ENCODE assay signal across 1 cellular context in genomic region chr3:48591436-48591835, GRCh38.
TF ChIP-seq lines count a peak whose summit lies in the region.

No MANE protein-coding gene starts in this region.

TF ChIP-seq in A549, 52 proteins besides CTCF, POLR2A, EP300 and RAD21 (continued from another document):
- TF ChIP-seq E2F6 (IDR thresholded peaks at IDR 0.05; ENCODE audit: borderline replicate concordance, low read depth) (no peak), CBX8 (IDR thresholded peaks at IDR 0.05) (no peak), ZFP36 (IDR thresholded peaks at IDR 0.05; ENCODE audit: borderline replicate concordance, partially characterized antibody) (no peak), BCL3 (IDR thresholded peaks at IDR 0.05) (no peak), ZSCAN20 (CRISPR knock-in tag; IDR thresholded peaks at IDR 0.05) (no peak), MYC (IDR thresholded peaks at IDR 0.05; ENCODE audit: borderline replicate concordance, low read length) (no peak)
TF ChIP-seq in A549: peak in this region for 0.
